In genomic region chr12:62466018-62466595, GRCh38 we compare ENCODE assay signal across 8 cellular contexts. TPM values are rescaled to one million over a fixed set of nuclear protein-coding genes. Genes with fewer than 3 reads are reported as not detected.
DNase-seq lines count a peak whose midpoint lies in the region; ATAC-seq and TF ChIP-seq lines count a peak whose summit lies in the region.

No MANE protein-coding gene starts in this region.

- peak; percentile 19 for ATAC-seq in HG03280 (IDR thresholded peaks at IDR 0.05; ENCODE audit: unreplicated experiment)

- H3K27me3 Mint-ChIP-seq in CD8-positive, alpha-beta memory T cell: no peaks in the 10 kb centered on the region
- no peaks in the 10 kb centered on the region for H3K27me3 Mint-ChIP-seq in progenitor cell of endocrine pancreas

- no peaks in the 10 kb centered on the region for H3K9me2 ChIP-seq in hepatocyte (replicated peaks; ENCODE audit: insufficient read depth)

- H3K9me3 ChIP-seq in CD8-positive, alpha-beta memory T cell (ENCODE audit: low read length): no peaks in the 10 kb centered on the region
- H3K9me3 ChIP-seq in hepatocyte (ENCODE audit: low read depth): no peaks in the 10 kb centered on the region

- H4K20me1 ChIP-seq in hepatocyte (ENCODE audit: insufficient read depth, poor library complexity, severe bottlenecking): peaks cover 10% of the 10 kb centered on the region

- no peaks in the 10 kb centered on the region for H3K36me3 ChIP-seq in CD8-positive, alpha-beta memory T cell (ENCODE audit: insufficient read depth, low read length)
- no peaks in the 10 kb centered on the region for H3K36me3 ChIP-seq in hepatocyte (replicated peaks; ENCODE audit: insufficient read depth, low read depth)

- H2AFZ ChIP-seq in hepatocyte: peak overlapping the region; percentile 97

- CTCF ChIA-PET in CD8-positive, alpha-beta memory T cell (lab: Charles Lee): interaction anchor here (1.4 to 2.7 kb wide), 3 partner anchors 28 to 137 kb away, joined by 5 to 10 read pairs (median 10); no protein-coding TSS in a partner anchor

- peaks cover 22 to 37% (median 33%) of the 10 kb centered on the region in 3 donors for H3K4me1 Mint-ChIP-seq in CD8-positive, alpha-beta memory T cell
- H3K4me1 Mint-ChIP-seq in progenitor cell of endocrine pancreas (ENCODE audit: low read depth): peaks cover 11% of the 10 kb centered on the region

- H3K27me3 ChIP-seq in CD8-positive, alpha-beta memory T cell (ENCODE audit: insufficient read depth, low read length, poor library complexity, severe bottlenecking): no peaks in the 10 kb centered on the region
- no peaks in the 10 kb centered on the region for H3K27me3 ChIP-seq in hepatocyte

- no peak for TF ChIP-seq CTCF in hepatocyte (IDR thresholded peaks at IDR 0.05; ENCODE audit: poor library complexity)
- TF ChIP-seq CTCF in progenitor cell of endocrine pancreas (IDR thresholded peaks at IDR 0.05; ENCODE audit: unreplicated experiment): no peak

- peak overlapping the region; percentile 96 for H3K27ac ChIP-seq in CD8-positive, alpha-beta memory T cell (ENCODE audit: low read depth, low read length)
- H3K27ac ChIP-seq in hepatocyte: peak overlapping the region; percentile 98

- peaks cover 0 to 16% (median 5%) of the 10 kb centered on the region in 3 donors for H3K36me3 Mint-ChIP-seq in CD8-positive, alpha-beta memory T cell
- H3K36me3 Mint-ChIP-seq in progenitor cell of endocrine pancreas (ENCODE audit: insufficient read depth): peaks cover 2% of the 10 kb centered on the region

- WGBS in hepatocyte (ENCODE audit: low lambda C conversion rate, missing lambda C conversion rate): 4% methylated on average over 16 of the region's 16 CpGs

- peak overlapping the region; percentile 84 to 99 (median 96) for H3K27ac Mint-ChIP-seq in CD8-positive, alpha-beta memory T cell
- H3K27ac Mint-ChIP-seq in progenitor cell of endocrine pancreas: peak overlapping the region; percentile 95

- peak overlapping the region; percentile 82 for H3K4me3 ChIP-seq in CD8-positive, alpha-beta memory T cell (ENCODE audit: low read length)
- peak overlapping the region; percentile 81 for H3K4me3 ChIP-seq in hepatocyte

- POLR2A ChIA-PET in CD8-positive, alpha-beta memory T cell (lab: Charles Lee): interaction anchor here (1.0 to 1.9 kb wide), 3 partner anchors 137 to 206 kb away, joined by 6 to 18 read pairs (median 6); partner anchors contain the start of gene USP15

- H3K4me2 ChIP-seq in hepatocyte: peak overlapping the region; percentile 76

- peaks cover 30% of the 10 kb centered on the region for H3K4me1 ChIP-seq in CD8-positive, alpha-beta memory T cell (ENCODE audit: insufficient read depth, low read length)
- peaks cover 15% of the 10 kb centered on the region for H3K4me1 ChIP-seq in hepatocyte (ENCODE audit: insufficient read depth)

- H3K4me3 Mint-ChIP-seq in CD8-positive, alpha-beta memory T cell: peak overlapping the region; percentile 83 to 99 (median 95)
- peak overlapping the region; percentile 94 for H3K4me3 Mint-ChIP-seq in progenitor cell of endocrine pancreas (ENCODE audit: low read depth)

- H3K79me2 ChIP-seq in hepatocyte: peaks cover 44% of the 10 kb centered on the region

- peak in 3 of 5 donors; percentile 5 to 49 (median 8) for DNase-seq in CD8-positive, alpha-beta memory T cell
- DNase-seq in GM19238 (ENCODE audit: insufficient read length, low spot score) (peak; percentile 30), RPMI7951 (ENCODE audit: low read depth) (peak; percentile 49), astrocyte of the hippocampus (ENCODE audit: low read depth, low spot score) (peak; percentile 52), hepatocyte (ENCODE audit: low spot score) (peak; percentile 37), progenitor cell of endocrine pancreas (ENCODE audit: low spot score, unreplicated experiment) (no peak), GOT3 (lab: John Stamatoyannopoulos, UW) (no peak)

- H3K9me3 Mint-ChIP-seq in CD8-positive, alpha-beta memory T cell: peaks cover 6 to 18% (median 16%) of the 10 kb centered on the region in 5 donors
- peaks cover 11% of the 10 kb centered on the region for H3K9me3 Mint-ChIP-seq in progenitor cell of endocrine pancreas (ENCODE audit: low read depth)

RNA-seq across cellular contexts. Expression of gene MON2, which starts 0.5 kb away (rescaled TPM):
- 10 to 100 TPM; 27.9 to 29.7 TPM for total RNA-seq in CD8-positive, alpha-beta memory T cell
- 15.8 TPM for polyA plus RNA-seq in CD8-positive, alpha-beta memory T cell
- 12.2 and 17.3 TPM in 2 replicates for total RNA-seq in RPMI7951 (2014; rRNA removed; shearing (Covaris generic))
- total RNA-seq in hepatocyte: 44.3 and 60.9 TPM in 2 replicates
- 23.7 and 24.0 TPM in 2 replicates for polyA plus RNA-seq in hepatocyte
- 50.2 and 53.1 TPM in 2 replicates for total RNA-seq in progenitor cell of endocrine pancreas

Comparison
In these comparisons a context has a peak if more than half of its experiments do, and no peak if none do; other contexts are left out.
1. DNase-seq: peak in CD8-positive, alpha-beta memory T cell (3 of 5), GM19238 (single experiment), RPMI7951 (single experiment), astrocyte of the hippocampus (single experiment) and hepatocyte (single experiment); none in progenitor cell of endocrine pancreas (single experiment) and GOT3 (single experiment).